15 cellular contexts compared by ENCODE assay signal in the genomic region with DNA sequence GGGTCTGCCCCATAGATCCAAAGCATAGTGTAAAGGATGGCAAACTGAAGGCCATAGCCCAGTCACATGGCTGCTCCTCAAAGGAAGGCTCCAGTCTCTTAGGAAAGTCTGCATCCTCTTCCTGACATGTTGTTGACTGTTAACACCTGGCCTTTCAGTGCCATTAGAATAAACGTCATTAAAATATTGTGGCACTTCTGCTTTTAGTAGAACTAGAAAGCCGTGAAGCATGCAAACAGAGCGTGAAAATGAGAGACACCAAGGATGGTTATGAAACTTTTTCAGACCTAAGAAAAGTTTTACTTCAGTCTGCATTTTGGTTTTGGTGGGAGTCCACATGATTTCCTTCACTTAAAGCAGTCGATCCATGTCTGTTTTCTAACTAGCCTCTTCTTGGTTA. TPM values are rescaled to one million over a fixed set of nuclear protein-coding genes. Genes with fewer than 3 reads are reported as not detected.
DNase-seq lines count a peak whose midpoint lies in the region; ATAC-seq and TF ChIP-seq lines count a peak whose summit lies in the region.
"Had no signal": no experiment of that assay in that cellular context is flagged by ENCODE, and none has a peak within 500 bp of the region (broad histone marks: within the 10 kb centered on the region; RNA-seq: fewer than 3 reads in every experiment).

No MANE protein-coding gene starts in this region.

- H3K36me3 Mint-ChIP-seq in WTC11 = no peaks in the 10 kb centered on the region

- H3K4me1 Mint-ChIP-seq in WTC11 = no peaks in the 10 kb centered on the region
- H3K4me1 Mint-ChIP-seq: neural crest cell; stimulated activated naive CD8-positive, alpha-beta T cell treated with anti-CD3 and anti-CD28 coated beads, Interleukin-15, amount 100 ng/mL, for 72 hours had no signal

- POLR2A ChIA-PET in HEK293T (lab: Yijun Ruan, JAX) = no interaction called here
- POLR2A ChIA-PET in WTC11 (lab: Charles Lee) = no interaction called here

- DNase-seq in germinal center (ENCODE audit: low spot score) (peak; percentile 17), hepatocyte (ENCODE audit: low spot score) (no peak), HEK293T (ENCODE audit: extremely low spot score) (no peak), KG1 (lab: John Stamatoyannopoulos, UW) (no peak), WTC11 (ENCODE audit: low spot score) (no peak)
- DNase-seq: activated CD8-positive, alpha-beta memory T cell treated with anti-CD3 and anti-CD28 coated beads, Interleukin-2, amount 50 U/mL, for 48 hours; DMS153; kidney; stimulated activated naive CD8-positive, alpha-beta T cell treated with anti-CD3 and anti-CD28 coated beads, Interleukin-15, amount 100 ng/mL, for 72 hours had no signal

- H2AFZ ChIP-seq in hepatocyte = no peak overlapping the region

- no peaks in the 10 kb centered on the region for H3K9me3 ChIP-seq in hepatocyte (ENCODE audit: low read depth)
- H3K9me3 ChIP-seq: esophagus muscularis mucosa had no signal

- TF ChIP-seq CTCF in hepatocyte (IDR thresholded peaks at IDR 0.05; ENCODE audit: poor library complexity) = no peak
- TF ChIP-seq CTCF in WTC11 (IDR thresholded peaks at IDR 0.05) = no peak

- H3K27me3 Mint-ChIP-seq in WTC11 (ENCODE audit: low read depth) = peaks cover 1% of the 10 kb centered on the region; the same call in 1 of the 2 replicates
- H3K27me3 Mint-ChIP-seq: stimulated activated naive CD8-positive, alpha-beta T cell treated with anti-CD3 and anti-CD28 coated beads, Interleukin-15, amount 100 ng/mL, for 72 hours had no signal

- no peak overlapping the region for H3K4me3 ChIP-seq in hepatocyte
- H3K4me3 ChIP-seq: esophagus muscularis mucosa had no signal

- no peaks in the 10 kb centered on the region for H3K4me1 ChIP-seq in hepatocyte (ENCODE audit: insufficient read depth)
- H3K4me1 ChIP-seq: esophagus muscularis mucosa had no signal

- WGBS in hepatocyte (ENCODE audit: low lambda C conversion rate, missing lambda C conversion rate) = 83% methylated on average over 4 of the region's 4 CpGs

- H3K9me2 ChIP-seq in hepatocyte (replicated peaks; ENCODE audit: insufficient read depth) = no peaks in the 10 kb centered on the region

- no peaks in the 10 kb centered on the region for H4K20me1 ChIP-seq in hepatocyte (ENCODE audit: insufficient read depth, poor library complexity, severe bottlenecking)

- ATAC-seq in GM18873 (IDR thresholded peaks at IDR 0.05; ENCODE audit: low FRiP score, unreplicated experiment) (peak; percentile 78), GM21717 (IDR thresholded peaks at IDR 0.05; ENCODE audit: unreplicated experiment) (peak; percentile 95), HG03139 (IDR thresholded peaks at IDR 0.05; ENCODE audit: unreplicated experiment) (peak; percentile 87), WTC11 (no peak)
- ATAC-seq: stimulated activated naive CD8-positive, alpha-beta T cell treated with anti-CD3 and anti-CD28 coated beads, Interleukin-15, amount 100 ng/mL, for 72 hours had no signal

- H3K36me3 ChIP-seq in hepatocyte (replicated peaks; ENCODE audit: insufficient read depth, low read depth) = no peaks in the 10 kb centered on the region
- H3K36me3 ChIP-seq: esophagus muscularis mucosa had no signal

- H3K79me2 ChIP-seq in hepatocyte = no peaks in the 10 kb centered on the region

- no peak overlapping the region for H3K27ac Mint-ChIP-seq in WTC11
- H3K27ac Mint-ChIP-seq: stimulated activated naive CD8-positive, alpha-beta T cell treated with anti-CD3 and anti-CD28 coated beads, Interleukin-15, amount 100 ng/mL, for 72 hours; T-helper 1 cell treated with Interleukin-12 subunit alpha and Interleukin-12 subunit beta and Interleukin-4 antibody, amounts not matched to agents 30 μg/mL and 1 μg/mL, for 36 hours had no signal

- H3K4me3 Mint-ChIP-seq in WTC11 = no peak overlapping the region
- H3K4me3 Mint-ChIP-seq: neural crest cell; stimulated activated naive CD8-positive, alpha-beta T cell treated with anti-CD3 and anti-CD28 coated beads, Interleukin-15, amount 100 ng/mL, for 72 hours; T-helper 1 cell treated with Interleukin-12 subunit alpha and Interleukin-12 subunit beta and Interleukin-4 antibody, amounts not matched to agents 30 μg/mL and 1 μg/mL, for 36 hours had no signal

- CTCF ChIA-PET in HEK293T (lab: Yijun Ruan, JAX) = no interaction called here
- CTCF ChIA-PET in WTC11 (lab: Charles Lee) = no interaction called here

- no peak overlapping the region for H3K4me2 ChIP-seq in hepatocyte

- H3K27ac ChIP-seq in hepatocyte = no peak overlapping the region
- H3K27ac ChIP-seq: esophagus muscularis mucosa had no signal

- no peaks in the 10 kb centered on the region for H3K9me3 Mint-ChIP-seq in WTC11
- H3K9me3 Mint-ChIP-seq: stimulated activated naive CD8-positive, alpha-beta T cell treated with anti-CD3 and anti-CD28 coated beads, Interleukin-15, amount 100 ng/mL, for 72 hours; T-helper 1 cell treated with Interleukin-12 subunit alpha and Interleukin-12 subunit beta and Interleukin-4 antibody, amounts not matched to agents 30 μg/mL and 1 μg/mL, for 36 hours had no signal

- H3K27me3 ChIP-seq in hepatocyte = no peaks in the 10 kb centered on the region
- H3K27me3 ChIP-seq: esophagus muscularis mucosa had no signal

TF ChIP-seq in HEK293T, 16 proteins besides CTCF, POLR2A, EP300 and RAD21:
- TF ChIP-seq ARNT (IDR thresholded peaks at IDR 0.05) (no peak), NFRKB (IDR thresholded peaks at IDR 0.05) (no peak), LEF1 (IDR thresholded peaks at IDR 0.05; ENCODE audit: borderline replicate concordance) (no peak), SP1 (IDR thresholded peaks at IDR 0.05) (no peak), L3MBTL2 (conservative IDR thresholded peaks at IDR 0.05) (no peak), ELF4 (IDR thresholded peaks at IDR 0.05) (no peak), ZNF384 (IDR thresholded peaks at IDR 0.05) (no peak), FOXA1 (IDR thresholded peaks at IDR 0.05) (no peak), FOXK2 (IDR thresholded peaks at IDR 0.05) (no peak), TARDBP (IDR thresholded peaks at IDR 0.05) (no peak), HDGF (IDR thresholded peaks at IDR 0.05; ENCODE audit: borderline replicate concordance) (no peak), CTBP1 (IDR thresholded peaks at IDR 0.05; ENCODE audit: borderline replicate concordance) (no peak), SUZ12 (IDR thresholded peaks at IDR 0.05) (no peak), FOXM1 (IDR thresholded peaks at IDR 0.05; ENCODE audit: borderline replicate concordance) (no peak), BHLHE40 (IDR thresholded peaks at IDR 0.05; ENCODE audit: borderline replicate concordance) (no peak)
- TF ChIP-seq, protein P1, sequence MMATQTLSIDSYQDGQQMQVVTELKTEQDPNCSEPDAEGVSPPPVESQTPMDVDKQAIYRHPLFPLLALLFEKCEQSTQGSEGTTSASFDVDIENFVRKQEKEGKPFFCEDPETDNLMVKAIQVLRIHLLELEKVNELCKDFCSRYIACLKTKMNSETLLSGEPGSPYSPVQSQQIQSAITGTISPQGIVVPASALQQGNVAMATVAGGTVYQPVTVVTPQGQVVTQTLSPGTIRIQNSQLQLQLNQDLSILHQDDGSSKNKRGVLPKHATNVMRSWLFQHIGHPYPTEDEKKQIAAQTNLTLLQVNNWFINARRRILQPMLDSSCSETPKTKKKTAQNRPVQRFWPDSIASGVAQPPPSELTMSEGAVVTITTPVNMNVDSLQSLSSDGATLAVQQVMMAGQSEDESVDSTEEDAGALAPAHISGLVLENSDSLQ (IDR thresholded peaks at IDR 0.05) = no peak

TF ChIP-seq in WTC11, 78 proteins besides CTCF, POLR2A, EP300 and RAD21 (continues in another document):
- TF ChIP-seq TCF7 (CRISPR knock-in tag; IDR thresholded peaks at IDR 0.05; ENCODE audit: low read depth) (no peak), FOXP1 (CRISPR knock-in tag; IDR thresholded peaks at IDR 0.05; ENCODE audit: borderline replicate concordance) (no peak), TP53 (CRISPR knock-in tag; IDR thresholded peaks at IDR 0.05) (no peak)
- TF ChIP-seq, protein P2, sequence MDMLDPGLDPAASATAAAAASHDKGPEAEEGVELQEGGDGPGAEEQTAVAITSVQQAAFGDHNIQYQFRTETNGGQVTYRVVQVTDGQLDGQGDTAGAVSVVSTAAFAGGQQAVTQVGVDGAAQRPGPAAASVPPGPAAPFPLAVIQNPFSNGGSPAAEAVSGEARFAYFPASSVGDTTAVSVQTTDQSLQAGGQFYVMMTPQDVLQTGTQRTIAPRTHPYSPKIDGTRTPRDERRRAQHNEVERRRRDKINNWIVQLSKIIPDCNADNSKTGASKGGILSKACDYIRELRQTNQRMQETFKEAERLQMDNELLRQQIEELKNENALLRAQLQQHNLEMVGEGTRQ (CRISPR knock-in tag; IDR thresholded peaks at IDR 0.05) = no peak
- TF ChIP-seq, protein P3, sequence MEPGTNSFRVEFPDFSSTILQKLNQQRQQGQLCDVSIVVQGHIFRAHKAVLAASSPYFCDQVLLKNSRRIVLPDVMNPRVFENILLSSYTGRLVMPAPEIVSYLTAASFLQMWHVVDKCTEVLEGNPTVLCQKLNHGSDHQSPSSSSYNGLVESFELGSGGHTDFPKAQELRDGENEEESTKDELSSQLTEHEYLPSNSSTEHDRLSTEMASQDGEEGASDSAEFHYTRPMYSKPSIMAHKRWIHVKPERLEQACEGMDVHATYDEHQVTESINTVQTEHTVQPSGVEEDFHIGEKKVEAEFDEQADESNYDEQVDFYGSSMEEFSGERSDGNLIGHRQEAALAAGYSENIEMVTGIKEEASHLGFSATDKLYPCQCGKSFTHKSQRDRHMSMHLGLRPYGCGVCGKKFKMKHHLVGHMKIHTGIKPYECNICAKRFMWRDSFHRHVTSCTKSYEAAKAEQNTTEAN (CRISPR knock-in tag; IDR thresholded peaks at IDR 0.05) = no peak
- TF ChIP-seq, protein P4, sequence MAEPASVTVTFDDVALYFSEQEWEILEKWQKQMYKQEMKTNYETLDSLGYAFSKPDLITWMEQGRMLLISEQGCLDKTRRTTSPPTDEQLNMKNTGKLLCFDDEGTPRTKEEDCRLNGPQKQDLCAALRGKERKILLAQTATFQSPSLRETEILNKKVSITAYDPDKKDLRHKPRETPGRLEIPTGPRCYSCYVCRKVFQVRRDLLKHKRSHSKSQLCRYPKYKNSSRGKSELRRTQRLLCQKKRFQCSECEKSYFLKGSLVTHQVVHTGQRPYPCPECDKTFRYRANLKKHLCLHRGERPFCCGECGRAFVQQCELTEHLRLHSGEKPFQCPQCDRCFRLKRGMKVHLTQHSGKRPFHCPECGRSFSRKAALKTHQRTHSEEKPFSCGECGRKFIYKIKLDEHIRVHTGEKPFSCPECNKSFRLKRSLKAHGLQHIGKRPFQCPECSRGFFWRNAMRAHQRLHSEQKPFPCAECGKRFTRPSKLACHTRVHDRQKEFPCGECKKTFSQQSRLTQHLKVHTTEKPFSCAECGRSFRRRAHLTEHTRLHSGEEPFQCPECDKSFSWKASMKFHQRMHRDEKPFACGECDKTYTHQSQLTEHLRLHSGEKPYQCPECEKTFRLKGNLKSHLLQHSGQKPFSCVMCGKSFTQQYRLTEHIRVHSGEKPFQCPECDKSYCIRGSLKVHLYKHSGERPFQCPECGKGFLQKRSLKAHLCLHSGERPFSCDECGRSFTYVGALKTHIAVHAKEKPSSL (CRISPR knock-in tag; conservative IDR thresholded peaks at IDR 0.05) = no peak

RNA-seq across cellular contexts. Expression of a gene that starts 41.1 kb away (rescaled TPM):
- total RNA-seq in hepatocyte = 6.5 and 8.6 TPM in 2 replicates
- polyA plus RNA-seq in hepatocyte = 1.3 and 2.1 TPM in 2 replicates
- total RNA-seq in WTC11 (2021) = 6.0 to 7.6 TPM (median 6.9 TPM) in 3 replicates
